In genomic region chr7:2510909-2511768, GRCh38 we compare ENCODE assay signal across 1 cellular context.
TF ChIP-seq lines count a peak whose summit lies in the region.

No MANE protein-coding gene starts in this region.

TF ChIP-seq in GM23338, 12 proteins besides CTCF, POLR2A, EP300 and RAD21 (continued from another document):
- TF ChIP-seq ZNF462 (CRISPR knock-in tag; IDR thresholded peaks at IDR 0.05) (no peak), EZH2phosphoT487 (IDR thresholded peaks at IDR 0.05; ENCODE audit: unreplicated experiment) (no peak), ZNF331 (CRISPR knock-in tag; IDR thresholded peaks at IDR 0.05; ENCODE audit: low read depth) (no peak), REST (IDR thresholded peaks at IDR 0.05; ENCODE audit: unreplicated experiment) (no peak)
